Comparison of ENCODE assay signal across 10 cellular contexts in genomic region chr12:6263931-6264330, GRCh38. TPM values are rescaled to one million over a fixed set of nuclear protein-coding genes. Genes with fewer than 3 reads are reported as not detected.
DNase-seq lines count a peak whose midpoint lies in the region; ATAC-seq and TF ChIP-seq lines count a peak whose summit lies in the region.
"Had no signal": no experiment of that assay in that cellular context is flagged by ENCODE, and none has a peak within 500 bp of the region (broad histone marks: within the 10 kb centered on the region; RNA-seq: fewer than 3 reads in every experiment).

No MANE protein-coding gene starts in this region.

- peaks cover 13% of the 10 kb centered on the region for H3K4me1 Mint-ChIP-seq in chondrocyte (ENCODE audit: low read depth)

- peaks cover 1% of the 10 kb centered on the region for H3K9me3 Mint-ChIP-seq in chondrocyte (ENCODE audit: low read depth)
- H3K9me3 Mint-ChIP-seq: natural killer cell had no signal

- no peaks in the 10 kb centered on the region for H3K9me2 ChIP-seq in OCI-LY1 (ENCODE audit: low read depth, low read length)

- peak overlapping the region; percentile 90 for H3K27ac ChIP-seq in OCI-LY1 (ENCODE audit: low read depth, low read length, poor library complexity, severe bottlenecking)
- peak overlapping the region; percentile 18 for H3K27ac ChIP-seq in suprapubic skin

- DNase-seq in HuH-7 (ENCODE audit: low spot score) (peak; percentile 64), chondrocyte (ENCODE audit: low spot score) (peak; percentile 36), suprapubic skin (ENCODE audit: low spot score in 2 of 2) (no peak), cerebellar cortex (ENCODE audit: low spot score) (no peak), Kasumi-1 (lab: John Stamatoyannopoulos, UW) (no peak)
- DNase-seq: activated CD4-positive, CD25-positive, alpha-beta regulatory T cell; activated T-cell treated with anti-CD3 and anti-CD28 coated beads, Interleukin-2, amount 50 U/mL, for 1 hour; natural killer cell had no signal

- ATAC-seq in HG02759 (IDR thresholded peaks at IDR 0.05; ENCODE audit: unreplicated experiment), result no peak
- ATAC-seq: natural killer cell had no signal

- no peak overlapping the region for H2AFZ ChIP-seq in OCI-LY1 (ENCODE audit: low read length)

- H3K36me3 ChIP-seq in OCI-LY1 (ENCODE audit: insufficient read depth, low read length) (no peaks in the 10 kb centered on the region), suprapubic skin (no peaks in the 10 kb centered on the region)

- no peaks in the 10 kb centered on the region for H3K27me3 ChIP-seq in OCI-LY1 (ENCODE audit: insufficient read depth, low read length)
- H3K27me3 ChIP-seq in suprapubic skin, result no peaks in the 10 kb centered on the region

- H3K4me2 ChIP-seq in OCI-LY1 (ENCODE audit: low read length), result peak overlapping the region; percentile 81

- 87% methylated on average over 4 of the region's 4 CpGs for WGBS in suprapubic skin

- H3K9me3 ChIP-seq in OCI-LY1 (ENCODE audit: low read length) (no peaks in the 10 kb centered on the region), suprapubic skin (no peaks in the 10 kb centered on the region)

- H3F3A ChIP-seq in OCI-LY1 (ENCODE audit: insufficient read depth, low read length), result no peaks in the 10 kb centered on the region

- H3K9ac ChIP-seq in OCI-LY1 (ENCODE audit: low read length), result peak overlapping the region; percentile 74

- no peaks in the 10 kb centered on the region for H4K20me1 ChIP-seq in OCI-LY1 (ENCODE audit: insufficient read depth, low read length)

- peak overlapping the region; percentile 67 for H3K4me3 ChIP-seq in OCI-LY1 (ENCODE audit: low read depth, low read length, poor library complexity, severe bottlenecking)
- H3K4me3 ChIP-seq in suprapubic skin, result no peak overlapping the region

- H3K27me3 Mint-ChIP-seq in chondrocyte (ENCODE audit: low read depth), result peaks cover 4% of the 10 kb centered on the region

- no peaks in the 10 kb centered on the region for H3K36me3 Mint-ChIP-seq in chondrocyte (ENCODE audit: low read depth)
- H3K36me3 Mint-ChIP-seq: natural killer cell had no signal

- no peak overlapping the region for H3K4me3 Mint-ChIP-seq in chondrocyte (ENCODE audit: unreplicated experiment)
- H3K4me3 Mint-ChIP-seq: natural killer cell had no signal

- H3K79me2 ChIP-seq in OCI-LY1 (ENCODE audit: insufficient read depth, low read length), result peaks cover 12% of the 10 kb centered on the region; the same call in 1 of the 2 replicates

- H3K4me1 ChIP-seq in OCI-LY1 (ENCODE audit: insufficient read depth, low read length, severe bottlenecking) (peaks cover 59% of the 10 kb centered on the region), suprapubic skin (peaks cover 21% of the 10 kb centered on the region)

- TF ChIP-seq EP300 in suprapubic skin (IDR thresholded peaks at IDR 0.05), result no peak

- H3K27ac Mint-ChIP-seq in chondrocyte (ENCODE audit: unreplicated experiment), result no peak overlapping the region
- H3K27ac Mint-ChIP-seq: natural killer cell had no signal

- TF ChIP-seq POLR2A in suprapubic skin (IDR thresholded peaks at IDR 0.05), result no peak

- TF ChIP-seq CTCF in OCI-LY1 (IDR thresholded peaks at IDR 0.05; ENCODE audit: low read length) (no peak), chondrocyte (IDR thresholded peaks at IDR 0.05) (no peak), suprapubic skin (IDR thresholded peaks at IDR 0.05) (no peak)

RNA-seq across cellular contexts. Expression of gene PLEKHG6, which starts 46.6 kb away (rescaled TPM):
- total RNA-seq in chondrocyte (0.21 to 0.35 TPM in 2 of 3 replicates, not detected in the other), suprapubic skin (10 to 100 TPM; 12.4 to 29.9 (median 27.8) TPM)
- total RNA-seq: natural killer cell had no signal

Comparison
In these comparisons a context has a peak if more than half of its experiments do, and no peak if none do; other contexts are left out.
1. DNase-seq: peak in HuH-7 (single experiment) and chondrocyte (single experiment); none in suprapubic skin (0 of 2), cerebellar cortex (single experiment) and Kasumi-1 (0 of 2).